In genomic region chr20:2751347-2751867, GRCh38 we compare ENCODE assay signal across 8 cellular contexts. TPM values are rescaled to one million over a fixed set of nuclear protein-coding genes. Genes with fewer than 3 reads are reported as not detected.
DNase-seq lines count a peak whose midpoint lies in the region; ATAC-seq and TF ChIP-seq lines count a peak whose summit lies in the region.

No MANE protein-coding gene starts in this region.

- no peak for TF ChIP-seq EP300 in transverse colon (IDR thresholded peaks at IDR 0.05; ENCODE audit: low read depth)

- peaks cover 18% of the 10 kb centered on the region for H3K27me3 Mint-ChIP-seq in activated naive CD4-positive, alpha-beta T cell treated with anti-CD3 and anti-CD28 coated beads for 36 hours (ENCODE audit: low read depth)
- H3K27me3 Mint-ChIP-seq in activated naive CD8-positive, alpha-beta T cell treated with anti-CD3 and anti-CD28 coated beads, Interleukin-2, amount 50 U/mL, for 24 hours: peaks cover 41% of the 10 kb centered on the region

- H3K27me3 ChIP-seq in liver (ENCODE audit: control insufficient read depth in 4 of 4, insufficient read depth in 4 of 4, low read length in 3 of 4) (peaks cover 0 to 3% (median 0%) of the 10 kb centered on the region in 4 donors), transverse colon (peaks cover 12% of the 10 kb centered on the region)

- no peaks in the 10 kb centered on the region for H3K9me3 Mint-ChIP-seq in activated naive CD4-positive, alpha-beta T cell treated with anti-CD3 and anti-CD28 coated beads for 36 hours
- no peaks in the 10 kb centered on the region for H3K9me3 Mint-ChIP-seq in activated naive CD8-positive, alpha-beta T cell treated with anti-CD3 and anti-CD28 coated beads, Interleukin-2, amount 50 U/mL, for 24 hours

- H3K27ac Mint-ChIP-seq in activated naive CD4-positive, alpha-beta T cell treated with anti-CD3 and anti-CD28 coated beads for 36 hours: no peak overlapping the region
- H3K27ac Mint-ChIP-seq in activated naive CD8-positive, alpha-beta T cell treated with anti-CD3 and anti-CD28 coated beads, Interleukin-2, amount 50 U/mL, for 24 hours: no peak overlapping the region

- peaks cover 18% of the 10 kb centered on the region for H3K4me1 Mint-ChIP-seq in activated naive CD4-positive, alpha-beta T cell treated with anti-CD3 and anti-CD28 coated beads for 36 hours (ENCODE audit: low read depth)
- H3K4me1 Mint-ChIP-seq in activated naive CD8-positive, alpha-beta T cell treated with anti-CD3 and anti-CD28 coated beads, Interleukin-2, amount 50 U/mL, for 24 hours: peaks cover 38% of the 10 kb centered on the region

- ATAC-seq in activated naive CD8-positive, alpha-beta T cell treated with anti-CD3 and anti-CD28 coated beads, Interleukin-2, amount 50 U/mL, for 24 hours: no peak
- no peak for ATAC-seq in HG02678 (IDR thresholded peaks at IDR 0.05; ENCODE audit: unreplicated experiment)

- H3K9me3 ChIP-seq in liver (ENCODE audit: control insufficient read depth in 4 of 4, low read length in 3 of 4) (no peaks in the 10 kb centered on the region), transverse colon (no peaks in the 10 kb centered on the region)

- 1% methylated on average over 25 of the region's 25 CpGs for WGBS in liver
- 5 to 11% methylated on average over 7 to 12 of the region's 25 CpGs for WGBS in transverse colon (ENCODE audit: low coverage in 1 of 2), 2 donors

- CTCF ChIA-PET in activated naive CD4-positive, alpha-beta T cell treated with anti-CD3 and anti-CD28 coated beads for 36 hours (lab: Charles Lee): interaction anchor here (1.3 to 4.9 kb wide), 7 partner anchors 9 to 63 kb away, joined by 3 to 49 read pairs (median 13); partner anchors contain the start of gene EBF4

- H3K4me1 ChIP-seq in liver (ENCODE audit: control insufficient read depth in 4 of 4, insufficient read depth in 4 of 4, low read length in 3 of 4): peaks cover 8 to 24% (median 18%) of the 10 kb centered on the region in 4 donors
- H3K4me1 ChIP-seq in transverse colon: peaks cover 15 to 30% (median 29%) of the 10 kb centered on the region in 4 donors

- H3K27ac ChIP-seq in liver (ENCODE audit: low read depth in 1 of 2, low read length in 2 of 2): peak overlapping the region; percentile 63 to 71
- H3K27ac ChIP-seq in transverse colon: peak overlapping the region; percentile 16 to 78 (median 52)

- no peaks in the 10 kb centered on the region for H3K36me3 Mint-ChIP-seq in activated naive CD4-positive, alpha-beta T cell treated with anti-CD3 and anti-CD28 coated beads for 36 hours (ENCODE audit: low read depth)
- no peaks in the 10 kb centered on the region for H3K36me3 Mint-ChIP-seq in activated naive CD8-positive, alpha-beta T cell treated with anti-CD3 and anti-CD28 coated beads, Interleukin-2, amount 50 U/mL, for 24 hours (ENCODE audit: low read depth)

- H3K4me3 ChIP-seq in liver (ENCODE audit: low read depth in 1 of 3, low read length in 3 of 3): peak overlapping the region; percentile 41 to 62 (median 59)
- peak overlapping the region; percentile 11 to 44 (median 28) for H3K4me3 ChIP-seq in transverse colon

- no peak for TF ChIP-seq POLR2A in transverse colon (IDR thresholded peaks at IDR 0.05)

- intact Hi-C loops in activated naive CD4-positive, alpha-beta T cell treated with anti-CD3 and anti-CD28 coated beads for 36 hours (cut with micrococcal nuclease): no loop called here
- intact Hi-C loops in transverse colon (cut with DNase I; ENCODE audit: low total_unique reads): no loop called here

- in situ Hi-C loops in transverse colon (cut with MboI; ENCODE audit: low pct_ligation_motif_present in 1 of 4, low pct_unique_long_range_greater_than_20kb in 1 of 4, low sequenced_read_pairs in 3 of 4): no loop called here

- H3K36me3 ChIP-seq in liver (ENCODE audit: control insufficient read depth in 4 of 4, insufficient read depth in 3 of 4, low read depth in 1 of 4, low read length in 3 of 4) (no peaks in the 10 kb centered on the region), transverse colon (no peaks in the 10 kb centered on the region)

- DNase-seq in activated naive CD4-positive, alpha-beta T cell treated with anti-CD3 and anti-CD28 coated beads for 36 hours: no peak
- no peak for DNase-seq in activated naive CD4-positive, alpha-beta T cell (lab: John Stamatoyannopoulos, UW)
- no peak for DNase-seq in activated naive CD8-positive, alpha-beta T cell treated with anti-CD3 and anti-CD28 coated beads, Interleukin-2, amount 50 U/mL, for 24 hours
- DNase-seq in transverse colon (no peak), NAMALWA (ENCODE audit: low spot score) (no peak)
- DNase-seq in activated CD4-positive, alpha-beta T cell treated with anti-CD3 and anti-CD28 coated beads, Interleukin-2, amount 50 U/mL, for 48 hours: no peak

- TF ChIP-seq CTCF in liver (IDR thresholded peaks at IDR 0.05; ENCODE audit: low read depth, low read length, missing input control) (no peak), transverse colon (IDR thresholded peaks at IDR 0.05) (no peak)

- TF ChIP-seq RAD21 in liver (IDR thresholded peaks at IDR 0.05): no peak

- H3K9ac ChIP-seq in liver (ENCODE audit: low read depth in 1 of 2, low read length in 2 of 2): no peak overlapping the region

- H3K4me3 Mint-ChIP-seq in activated naive CD4-positive, alpha-beta T cell treated with anti-CD3 and anti-CD28 coated beads for 36 hours: peak overlapping the region; percentile 35
- peak overlapping the region; percentile 33 for H3K4me3 Mint-ChIP-seq in activated naive CD8-positive, alpha-beta T cell treated with anti-CD3 and anti-CD28 coated beads, Interleukin-2, amount 50 U/mL, for 24 hours

TF ChIP-seq in liver, 16 proteins besides CTCF, POLR2A, EP300 and RAD21:
- TF ChIP-seq SP1 (IDR thresholded peaks at IDR 0.05) (peak; percentile 30), HNF4A (conservative IDR thresholded peaks at IDR 0.05) (peak in 1 of 2 donors; percentile 20), NR2F2 (IDR thresholded peaks at IDR 0.05) (no peak), FOXA2 (IDR thresholded peaks at IDR 0.05) (peak; percentile 53), YY1 (IDR thresholded peaks at IDR 0.05) (peak; percentile 20)

RNA-seq across cellular contexts. Expression of gene CPXM1, which starts 49.0 kb away (rescaled TPM):
- 1 to 10 TPM; 2.0 to 2.2 TPM for total RNA-seq in activated naive CD4-positive, alpha-beta T cell treated with anti-CD3 and anti-CD28 coated beads for 36 hours
- total RNA-seq in liver (1 to 10 TPM in 1 of 2 donors, under 1 TPM in 1; 0.08 to 5.5 TPM), transverse colon (1 to 10 TPM in 2 of 4 donors, under 1 TPM in 2; 0.80 to 2.6 (median 1.0) TPM)
- polyA plus RNA-seq in liver: under 1 TPM; 0.10 to 0.23 TPM

RNA-seq across cellular contexts. Expression of gene EBF4, which starts 58.8 kb away (rescaled TPM):
- total RNA-seq in activated naive CD4-positive, alpha-beta T cell treated with anti-CD3 and anti-CD28 coated beads for 36 hours: 1 to 10 TPM; 3.2 to 3.5 TPM
- total RNA-seq in liver: 1 to 10 TPM; 2.3 to 3.2 TPM
- polyA plus RNA-seq in liver: 1 to 10 TPM; 2.6 to 4.0 TPM
- 100 to 1,000 TPM in 1 of 4 donors, 1 to 10 TPM in 3; 3.7 to 101 (median 5.4) TPM for total RNA-seq in transverse colon
